In genomic region chr7:139367438-139368155, GRCh38 we compare ENCODE assay signal across 20 cellular contexts. TPM values are rescaled to one million over a fixed set of nuclear protein-coding genes. Genes with fewer than 3 reads are reported as not detected.
DNase-seq lines count a peak whose midpoint lies in the region; ATAC-seq and TF ChIP-seq lines count a peak whose summit lies in the region.
"Had no signal": no experiment of that assay in that cellular context is flagged by ENCODE, and none has a peak within 500 bp of the region (broad histone marks: within the 10 kb centered on the region; RNA-seq: fewer than 3 reads in every experiment).

No MANE protein-coding gene starts in this region.

- H3K36me3 Mint-ChIP-seq in activated CD4-positive, alpha-beta T cell treated with anti-CD3 and anti-CD28 coated beads for 36 hours (ENCODE audit: low read depth): peaks cover 40% of the 10 kb centered on the region
- H3K36me3 Mint-ChIP-seq in activated CD4-positive, alpha-beta T cell treated with anti-CD3 and anti-CD28 coated beads, Interleukin-2, amount 10 ng/mL, durations not matched to agents 7 days and 5 days (ENCODE audit: low read depth): peaks cover 43% of the 10 kb centered on the region
- peaks cover 10% of the 10 kb centered on the region for H3K36me3 Mint-ChIP-seq in natural killer cell treated with Interleukin-12 subunit alpha and Interleukin-12 subunit beta and Interleukin-15 and Interleukin-18, amount 100 ng/mL, for 72 hours
- H3K36me3 Mint-ChIP-seq in natural killer cell: no peaks in the 10 kb centered on the region
- peaks cover 49% of the 10 kb centered on the region for H3K36me3 Mint-ChIP-seq in activated naive CD8-positive, alpha-beta T cell treated with anti-CD3 and anti-CD28 coated beads, Interleukin-2, amount 50 U/mL, for 24 hours (ENCODE audit: low read depth)

- H3K27me3 Mint-ChIP-seq in activated CD4-positive, alpha-beta T cell treated with anti-CD3 and anti-CD28 coated beads for 36 hours: no peaks in the 10 kb centered on the region
- no peaks in the 10 kb centered on the region for H3K27me3 Mint-ChIP-seq in activated CD4-positive, alpha-beta T cell treated with anti-CD3 and anti-CD28 coated beads, Interleukin-2, amount 10 ng/mL, durations not matched to agents 7 days and 5 days
- H3K27me3 Mint-ChIP-seq in natural killer cell treated with Interleukin-12 subunit alpha and Interleukin-12 subunit beta and Interleukin-15 and Interleukin-18, amount 100 ng/mL, for 72 hours: no peaks in the 10 kb centered on the region
- H3K27me3 Mint-ChIP-seq in natural killer cell (ENCODE audit: low read depth in 2 of 2): no peaks in the 10 kb centered on the region
- no peaks in the 10 kb centered on the region for H3K27me3 Mint-ChIP-seq in activated naive CD8-positive, alpha-beta T cell treated with anti-CD3 and anti-CD28 coated beads, Interleukin-2, amount 50 U/mL, for 24 hours
- H3K27me3 Mint-ChIP-seq: effector memory CD8-positive, alpha-beta T cell had no signal

- intact Hi-C loops in activated CD4-positive, alpha-beta T cell treated with anti-CD3 and anti-CD28 coated beads for 36 hours (cut with DNase I, micrococcal nuclease): loop anchor here in 1 of 2 experiments (10.0 kb wide), 1 partner anchor 1307 kb away; the partner anchor contains the start of gene ADCK2
- intact Hi-C loops in natural killer cell (cut with micrococcal nuclease): no loop called here

- H3K27ac Mint-ChIP-seq in activated CD4-positive, alpha-beta T cell treated with anti-CD3 and anti-CD28 coated beads for 36 hours: peak overlapping the region; percentile 3
- no peak overlapping the region for H3K27ac Mint-ChIP-seq in activated CD4-positive, alpha-beta T cell treated with anti-CD3 and anti-CD28 coated beads, Interleukin-2, amount 10 ng/mL, durations not matched to agents 7 days and 5 days
- H3K27ac Mint-ChIP-seq in natural killer cell treated with Interleukin-12 subunit alpha and Interleukin-12 subunit beta and Interleukin-15 and Interleukin-18, amount 100 ng/mL, for 72 hours: no peak overlapping the region
- H3K27ac Mint-ChIP-seq in natural killer cell: peak overlapping the region in 1 of 2 donors; percentile 21
- peak overlapping the region; percentile 41 for H3K27ac Mint-ChIP-seq in activated naive CD8-positive, alpha-beta T cell treated with anti-CD3 and anti-CD28 coated beads, Interleukin-2, amount 50 U/mL, for 24 hours

- peak; percentile 66 for ATAC-seq in activated CD4-positive, alpha-beta T cell treated with anti-CD3 and anti-CD28 coated beads for 36 hours
- no peak for ATAC-seq in natural killer cell treated with Interleukin-12 subunit alpha and Interleukin-12 subunit beta and Interleukin-15 and Interleukin-18, amount 100 ng/mL, for 72 hours
- ATAC-seq in natural killer cell (no peak), HG03520 (IDR thresholded peaks at IDR 0.05; ENCODE audit: unreplicated experiment) (no peak)
- ATAC-seq in activated naive CD8-positive, alpha-beta T cell treated with anti-CD3 and anti-CD28 coated beads, Interleukin-2, amount 50 U/mL, for 24 hours: no peak
- ATAC-seq: effector memory CD8-positive, alpha-beta T cell had no signal

- no peak overlapping the region for H3K4me3 Mint-ChIP-seq in activated CD4-positive, alpha-beta T cell treated with anti-CD3 and anti-CD28 coated beads for 36 hours
- no peak overlapping the region for H3K4me3 Mint-ChIP-seq in activated CD4-positive, alpha-beta T cell treated with anti-CD3 and anti-CD28 coated beads, Interleukin-2, amount 10 ng/mL, durations not matched to agents 7 days and 5 days
- H3K4me3 Mint-ChIP-seq in natural killer cell treated with Interleukin-12 subunit alpha and Interleukin-12 subunit beta and Interleukin-15 and Interleukin-18, amount 100 ng/mL, for 72 hours: peak overlapping the region; percentile 15
- no peak overlapping the region for H3K4me3 Mint-ChIP-seq in natural killer cell
- no peak overlapping the region for H3K4me3 Mint-ChIP-seq in activated naive CD8-positive, alpha-beta T cell treated with anti-CD3 and anti-CD28 coated beads, Interleukin-2, amount 50 U/mL, for 24 hours

- no peak for TF ChIP-seq CTCF in natural killer cell (IDR thresholded peaks at IDR 0.05)

- CTCF ChIA-PET in activated CD4-positive, alpha-beta T cell treated with anti-CD3 and anti-CD28 coated beads for 36 hours (lab: Charles Lee): no interaction called here
- CTCF ChIA-PET in activated CD4-positive, alpha-beta T cell treated with anti-CD3 and anti-CD28 coated beads, Interleukin-2, amount 10 ng/mL, durations not matched to agents 7 days and 5 days (lab: Charles Lee): interaction anchor here (0.6 kb wide), 1 partner anchor 273 kb away, joined by 4 read pairs; no protein-coding TSS in a partner anchor

- H3K4me1 Mint-ChIP-seq in activated CD4-positive, alpha-beta T cell treated with anti-CD3 and anti-CD28 coated beads for 36 hours: peaks cover 78% of the 10 kb centered on the region
- peaks cover 67% of the 10 kb centered on the region for H3K4me1 Mint-ChIP-seq in activated CD4-positive, alpha-beta T cell treated with anti-CD3 and anti-CD28 coated beads, Interleukin-2, amount 10 ng/mL, durations not matched to agents 7 days and 5 days
- peaks cover 45 to 55% of the 10 kb centered on the region in 2 donors for H3K4me1 Mint-ChIP-seq in natural killer cell treated with Interleukin-12 subunit alpha and Interleukin-12 subunit beta and Interleukin-15 and Interleukin-18, amount 100 ng/mL, for 72 hours (ENCODE audit: low read depth in 2 of 2)
- H3K4me1 Mint-ChIP-seq in natural killer cell: peaks cover 58 to 61% of the 10 kb centered on the region in 2 donors
- peaks cover 79% of the 10 kb centered on the region for H3K4me1 Mint-ChIP-seq in activated naive CD8-positive, alpha-beta T cell treated with anti-CD3 and anti-CD28 coated beads, Interleukin-2, amount 50 U/mL, for 24 hours

- POLR2A ChIA-PET in activated CD4-positive, alpha-beta T cell treated with anti-CD3 and anti-CD28 coated beads for 36 hours (lab: Charles Lee): no interaction called here
- POLR2A ChIA-PET in activated CD4-positive, alpha-beta T cell treated with anti-CD3 and anti-CD28 coated beads, Interleukin-2, amount 10 ng/mL, durations not matched to agents 7 days and 5 days (lab: Charles Lee): no interaction called here

- no peak for DNase-seq in activated CD4-positive, alpha-beta T cell treated with anti-CD3 and anti-CD28 coated beads for 36 hours
- no peak for DNase-seq in activated CD4-positive, alpha-beta T cell treated with anti-CD3 and anti-CD28 coated beads, Interleukin-2, amount 10 ng/mL, durations not matched to agents 7 days and 5 days
- no peak for DNase-seq in natural killer cell treated with Interleukin-12 subunit alpha and Interleukin-12 subunit beta and Interleukin-15 and Interleukin-18, amount 100 ng/mL, for 72 hours (ENCODE audit: low spot score)
- DNase-seq in natural killer cell: no peak
- no peak for DNase-seq in activated naive CD8-positive, alpha-beta T cell treated with anti-CD3 and anti-CD28 coated beads, Interleukin-2, amount 50 U/mL, for 24 hours
- no peak for DNase-seq in SHP77 (lab: John Stamatoyannopoulos, UW)
- DNase-seq in occipital lobe (lab: John Stamatoyannopoulos, UW): no peak
- DNase-seq: AML-193; colonic mucosa; DMS79; effector memory CD8-positive, alpha-beta T cell; kidney; MG63; NCI-H1417 treated with DMSO at 0.1 percent for 48 hours; NCI-H510A; Peyer's patch; stimulated activated CD4-positive, alpha-beta T cell treated with anti-CD3 and anti-CD28 coated beads, Interleukin-2, amount 100 ng/mL, for 48 hours; stimulated activated naive CD4-positive, alpha-beta T cell; T-helper 2 cell had no signal

- H3K9me3 Mint-ChIP-seq in activated CD4-positive, alpha-beta T cell treated with anti-CD3 and anti-CD28 coated beads for 36 hours (ENCODE audit: low read depth): no peaks in the 10 kb centered on the region
- H3K9me3 Mint-ChIP-seq in activated CD4-positive, alpha-beta T cell treated with anti-CD3 and anti-CD28 coated beads, Interleukin-2, amount 10 ng/mL, durations not matched to agents 7 days and 5 days: no peaks in the 10 kb centered on the region
- no peaks in the 10 kb centered on the region for H3K9me3 Mint-ChIP-seq in natural killer cell treated with Interleukin-12 subunit alpha and Interleukin-12 subunit beta and Interleukin-15 and Interleukin-18, amount 100 ng/mL, for 72 hours
- no peaks in the 10 kb centered on the region for H3K9me3 Mint-ChIP-seq in natural killer cell
- H3K9me3 Mint-ChIP-seq in activated naive CD8-positive, alpha-beta T cell treated with anti-CD3 and anti-CD28 coated beads, Interleukin-2, amount 50 U/mL, for 24 hours: no peaks in the 10 kb centered on the region
- H3K9me3 Mint-ChIP-seq: effector memory CD8-positive, alpha-beta T cell had no signal

RNA-seq across cellular contexts. Expression of gene LUC7L2, which starts 7.9 kb away (rescaled TPM):
- 100 to 1,000 TPM; 124 to 126 TPM for total RNA-seq in activated CD4-positive, alpha-beta T cell treated with anti-CD3 and anti-CD28 coated beads for 36 hours
- 100 to 1,000 TPM; 121 to 130 TPM for total RNA-seq in activated CD4-positive, alpha-beta T cell treated with anti-CD3 and anti-CD28 coated beads, Interleukin-2, amount 10 ng/mL, durations not matched to agents 7 days and 5 days
- total RNA-seq in natural killer cell treated with Interleukin-12 subunit alpha and Interleukin-12 subunit beta and Interleukin-15 and Interleukin-18, amount 100 ng/mL, for 72 hours: 100 to 1,000 TPM; 115 to 176 TPM
- 100 to 1,000 TPM; 183 to 192 (median 186) TPM for total RNA-seq in natural killer cell
- total RNA-seq in occipital lobe: 51.3 TPM

RNA-seq across cellular contexts. Expression of gene FMC1, which starts 26.5 kb away (rescaled TPM):
- total RNA-seq in activated CD4-positive, alpha-beta T cell treated with anti-CD3 and anti-CD28 coated beads for 36 hours: 1 to 10 TPM; 1.7 to 7.8 TPM
- total RNA-seq in activated CD4-positive, alpha-beta T cell treated with anti-CD3 and anti-CD28 coated beads, Interleukin-2, amount 10 ng/mL, durations not matched to agents 7 days and 5 days: 1 to 10 TPM; 4.0 to 7.8 TPM
- total RNA-seq in natural killer cell treated with Interleukin-12 subunit alpha and Interleukin-12 subunit beta and Interleukin-15 and Interleukin-18, amount 100 ng/mL, for 72 hours: 1 to 10 TPM; 4.4 to 7.8 TPM
- total RNA-seq in natural killer cell (1 to 10 TPM; 5.1 to 7.2 (median 6.9) TPM), occipital lobe (16.8 TPM)

Comparison
In these comparisons a context has a peak if more than half of its experiments do, and no peak if none do; other contexts are left out.
1. H3K27ac Mint-ChIP-seq: peak in activated CD4-positive, alpha-beta T cell treated with anti-CD3 and anti-CD28 coated beads for 36 hours (single experiment) and activated naive CD8-positive, alpha-beta T cell treated with anti-CD3 and anti-CD28 coated beads, Interleukin-2, amount 50 U/mL, for 24 hours (single experiment); none in activated CD4-positive, alpha-beta T cell treated with anti-CD3 and anti-CD28 coated beads, Interleukin-2, amount 10 ng/mL, durations not matched to agents 7 days and 5 days (single experiment) and natural killer cell treated with Interleukin-12 subunit alpha and Interleukin-12 subunit beta and Interleukin-15 and Interleukin-18, amount 100 ng/mL, for 72 hours (0 of 2).